9 cellular contexts compared by ENCODE assay signal in genomic region chr7:148035950-148036349, GRCh38.
"Had no signal": no experiment of that assay in that cellular context is flagged by ENCODE, and none has a peak within 500 bp of the region (broad histone marks: within the 10 kb centered on the region; RNA-seq: fewer than 3 reads in every experiment).

No MANE protein-coding gene starts in this region.

- H3K4me1 Mint-ChIP-seq: IgD-negative memory B cell had no signal

- FAIRE-seq: HepG2 had no signal

- H3K4me3 Mint-ChIP-seq: HFFc6, IgD-negative memory B cell had no signal

- DNase-seq: GM23248, GOT3, H7, HFFc6 had no signal

- H3K9me3 ChIP-seq: HAP-1 had no signal

- H3K36me3 ChIP-seq: HAP-1 had no signal

- H3K9ac ChIP-seq: GM23248 had no signal

- H3K4me1 ChIP-seq: HAP-1 had no signal

- H3K27ac ChIP-seq: GM23248, HL-60 had no signal

- ATAC-seq: HCT116, HepG2 had no signal

- H3K4me3 ChIP-seq: GM23248, HAP-1 had no signal

- H3K27me3 Mint-ChIP-seq: IgD-negative memory B cell had no signal

- H3K27ac Mint-ChIP-seq: HFFc6, IgD-negative memory B cell had no signal
